ENCODE assay signal across 8 cellular contexts in genomic region chr3:99645277-99646106, GRCh38. TPM values are rescaled to one million over a fixed set of nuclear protein-coding genes. Genes with fewer than 3 reads are reported as not detected.
A peak's percentile ranks its signal among the peaks of the same experiment; 100 is the strongest.
DNase-seq lines count a peak whose midpoint lies in the region; ATAC-seq and TF ChIP-seq lines count a peak whose summit lies in the region.

No MANE protein-coding gene starts in this region.

- no peaks in the 10 kb centered on the region for H3K9me3 Mint-ChIP-seq in chondrocyte (ENCODE audit: low read depth)
- H3K9me3 Mint-ChIP-seq in activated naive CD4-positive, alpha-beta T cell treated with anti-CD3 and anti-CD28 coated beads, Interleukin-2, amount 10 ng/mL, durations not matched to agents 7 days and 5 days: no peaks in the 10 kb centered on the region

- H3K27ac ChIP-seq in C4-2B (no peak overlapping the region), muscle layer of duodenum (ENCODE audit: low read length) (peak overlapping the region; percentile 32)

- H3K27me3 Mint-ChIP-seq in chondrocyte (ENCODE audit: low read depth) (no peaks in the 10 kb centered on the region), T-helper 17 cell (peaks cover 13% of the 10 kb centered on the region)
- H3K27me3 Mint-ChIP-seq in activated naive CD4-positive, alpha-beta T cell treated with anti-CD3 and anti-CD28 coated beads, Interleukin-2, amount 10 ng/mL, durations not matched to agents 7 days and 5 days: peaks cover 8% of the 10 kb centered on the region

- CTCF ChIA-PET in activated naive CD4-positive, alpha-beta T cell treated with anti-CD3 and anti-CD28 coated beads, Interleukin-2, amount 10 ng/mL, durations not matched to agents 7 days and 5 days (lab: Charles Lee): interaction anchor here (0.7 to 2.1 kb wide), 6 partner anchors 9 to 100 kb away, joined by 3 to 8 read pairs (median 4); no protein-coding TSS in a partner anchor

- peak; percentile 11 for DNase-seq in Jurkat, Clone E6-1 (ENCODE audit: low read depth, low spot score)
- DNase-seq in chondrocyte (ENCODE audit: low spot score) (no peak), inferior parietal cortex (ENCODE audit: extremely low spot score) (no peak), T-helper 17 cell (no peak), NCI-H748 treated with DMSO at 0.1 percent for 48 hours (lab: John Stamatoyannopoulos, UW) (no peak)
- DNase-seq in activated naive CD4-positive, alpha-beta T cell treated with anti-CD3 and anti-CD28 coated beads, Interleukin-2, amount 10 ng/mL, durations not matched to agents 7 days and 5 days: no peak

- peak; percentile 69 for TF ChIP-seq CTCF in C4-2B (conservative IDR thresholded peaks at IDR 0.05)
- peak; percentile 92 for TF ChIP-seq CTCF in chondrocyte (IDR thresholded peaks at IDR 0.05)

- H3K4me3 Mint-ChIP-seq in chondrocyte (ENCODE audit: unreplicated experiment) (peak overlapping the region; percentile 92), T-helper 17 cell (no peak overlapping the region)
- H3K4me3 Mint-ChIP-seq in activated naive CD4-positive, alpha-beta T cell treated with anti-CD3 and anti-CD28 coated beads, Interleukin-2, amount 10 ng/mL, durations not matched to agents 7 days and 5 days: no peak overlapping the region

- H3K36me3 Mint-ChIP-seq in chondrocyte (ENCODE audit: low read depth) (peaks cover 65% of the 10 kb centered on the region), T-helper 17 cell (ENCODE audit: low read depth) (no peaks in the 10 kb centered on the region)
- no peaks in the 10 kb centered on the region for H3K36me3 Mint-ChIP-seq in activated naive CD4-positive, alpha-beta T cell treated with anti-CD3 and anti-CD28 coated beads, Interleukin-2, amount 10 ng/mL, durations not matched to agents 7 days and 5 days

- no peak overlapping the region for H3K4me3 ChIP-seq in Jurkat, Clone E6-1 (ENCODE audit: low read length)
- no peak overlapping the region for H3K4me3 ChIP-seq in muscle layer of duodenum (ENCODE audit: low read depth in 1 of 2, low read length in 2 of 2)

- no peaks in the 10 kb centered on the region for H3K9me3 ChIP-seq in muscle layer of duodenum (ENCODE audit: control insufficient read depth in 1 of 2, low read length in 2 of 2)
- no peaks in the 10 kb centered on the region for H3K9me3 ChIP-seq in T-helper 17 cell (ENCODE audit: control insufficient read depth, low read length, poor library complexity, severe bottlenecking)

- H3K27ac Mint-ChIP-seq in chondrocyte (ENCODE audit: unreplicated experiment): peak overlapping the region; percentile 98
- H3K27ac Mint-ChIP-seq in T-helper 17 cell: no peak overlapping the region
- H3K27ac Mint-ChIP-seq in activated naive CD4-positive, alpha-beta T cell treated with anti-CD3 and anti-CD28 coated beads, Interleukin-2, amount 10 ng/mL, durations not matched to agents 7 days and 5 days: no peak overlapping the region

- H3K4me1 ChIP-seq in muscle layer of duodenum (ENCODE audit: control insufficient read depth in 1 of 2, insufficient read depth in 2 of 2, low read length in 2 of 2): peaks cover 0 to 15% of the 10 kb centered on the region in 2 donors

- H3K4me1 Mint-ChIP-seq in chondrocyte (ENCODE audit: low read depth) (peaks cover 86% of the 10 kb centered on the region), T-helper 17 cell (no peaks in the 10 kb centered on the region)
- H3K4me1 Mint-ChIP-seq in activated naive CD4-positive, alpha-beta T cell treated with anti-CD3 and anti-CD28 coated beads, Interleukin-2, amount 10 ng/mL, durations not matched to agents 7 days and 5 days: no peaks in the 10 kb centered on the region

- no peaks in the 10 kb centered on the region for H3K36me3 ChIP-seq in muscle layer of duodenum (ENCODE audit: control insufficient read depth in 1 of 2, insufficient read depth in 2 of 2, low read length in 2 of 2)

- no peaks in the 10 kb centered on the region for H3K27me3 ChIP-seq in muscle layer of duodenum (ENCODE audit: low read depth, low read length)

- no peak for ATAC-seq in T-helper 17 cell

RNA-seq across cellular contexts. Expression of gene COL8A1, which starts 7.1 kb away (rescaled TPM):
- polyA plus RNA-seq in Jurkat, Clone E6-1 (2012; ENCODE audit: insufficient read depth, insufficient read length): not detected
- total RNA-seq in chondrocyte (2,310 to 3,570 TPM (median 2,343 TPM) in 3 replicates), T-helper 17 cell (not detected)

Comparison
In these comparisons a context has a peak if more than half of its experiments do, and no peak if none do; other contexts are left out.
1. RNA of gene COL8A1, which starts 7.1 kb away (total RNA-seq): 2,310 to 3,570 TPM in chondrocyte; not detected in T-helper 17 cell; every median in the first group is over 1,000 times any median in the second.